In genomic region chr6:138817799-138818198, GRCh38 we compare ENCODE assay signal across 8 cellular contexts. TPM values are rescaled to one million over a fixed set of nuclear protein-coding genes. Genes with fewer than 3 reads are reported as not detected.
A peak's percentile ranks its signal among the peaks of the same experiment; 100 is the strongest.
DNase-seq lines count a peak whose midpoint lies in the region; ATAC-seq and TF ChIP-seq lines count a peak whose summit lies in the region.

No MANE protein-coding gene starts in this region.

- DNase-seq in AG20443 (ENCODE audit: low spot score): peak; percentile 72
- peak; percentile 39 for DNase-seq in HFF-Myc (ENCODE audit: extremely low read depth, low read depth)
- DNase-seq in Peyer's patch: peak in 2 of 3 donors; percentile 64 to 80
- DNase-seq in foreskin keratinocyte: peak; percentile 100
- DNase-seq in stomach: peak; percentile 90
- no peak for DNase-seq in SKM-1 (lab: John Stamatoyannopoulos, UW; ENCODE audit: unreplicated experiment)

- intact Hi-C loops in stomach (cut with DNase I; ENCODE audit: low total_unique reads): loop anchor here (5.0 to 10.0 kb wide), 2 partner anchors 170 to 547 kb away; partner anchors contain the start of gene REPS1

- TF ChIP-seq POLR2A in Peyer's patch (IDR thresholded peaks at IDR 0.05) (no peak), stomach (IDR thresholded peaks at IDR 0.05) (no peak), GM18505 (IDR thresholded peaks at IDR 0.05; ENCODE audit: borderline replicate concordance, extremely low read depth, insufficient read depth, insufficient read length) (no peak)

- H3K36me3 ChIP-seq in Peyer's patch (no peaks in the 10 kb centered on the region), stomach (no peaks in the 10 kb centered on the region)

- peak overlapping the region in 1 of 4 donors; percentile 53 for H3K27ac ChIP-seq in Peyer's patch
- peak overlapping the region; percentile 99 for H3K27ac ChIP-seq in foreskin keratinocyte
- peak overlapping the region; percentile 55 to 74 (median 60) for H3K27ac ChIP-seq in stomach

- no peak overlapping the region for H3K4me3 ChIP-seq in HFF-Myc (replicated peaks; ENCODE audit: low read depth, low read length)
- no peak overlapping the region for H3K4me3 ChIP-seq in Peyer's patch
- no peak overlapping the region for H3K4me3 ChIP-seq in stomach

- H3K9me3 ChIP-seq in Peyer's patch: no peaks in the 10 kb centered on the region
- no peaks in the 10 kb centered on the region for H3K9me3 ChIP-seq in stomach

- TF ChIP-seq CTCF in HFF-Myc (IDR thresholded peaks at IDR 0.05; ENCODE audit: low read depth, low read length, missing control alignments): no peak
- no peak for TF ChIP-seq CTCF in Peyer's patch (IDR thresholded peaks at IDR 0.05)
- peak; percentile 3 for TF ChIP-seq CTCF in foreskin keratinocyte (conservative IDR thresholded peaks at IDR 0.05)
- TF ChIP-seq CTCF in stomach (IDR thresholded peaks at IDR 0.05): no peak

- WGBS in stomach, 5 donors: 16 to 47% (median 28%) methylated on average over 4 of the region's 4 CpGs

- no peak for TF ChIP-seq EP300 in stomach (IDR thresholded peaks at IDR 0.05)

- ATAC-seq in foreskin keratinocyte: peak; percentile 96
- no peak for ATAC-seq in GM18505 (IDR thresholded peaks at IDR 0.05; ENCODE audit: unreplicated experiment)
- ATAC-seq in GM18858 (IDR thresholded peaks at IDR 0.05; ENCODE audit: unreplicated experiment): no peak

- H3K4me1 ChIP-seq in Peyer's patch (peaks cover 0 to 11% (median 0%) of the 10 kb centered on the region in 4 donors), foreskin keratinocyte (peaks cover 47% of the 10 kb centered on the region), stomach (peaks cover 0 to 9% (median 2%) of the 10 kb centered on the region in 4 donors)

- H3K27me3 ChIP-seq in Peyer's patch (no peaks in the 10 kb centered on the region), foreskin keratinocyte (no peaks in the 10 kb centered on the region), stomach (no peaks in the 10 kb centered on the region)

RNA-seq across cellular contexts. Expression of gene ECT2L, which starts 21.9 kb away (rescaled TPM):
- under 1 TPM in 1 of 4 donors, not detected in 3; 0.27 TPM for total RNA-seq in Peyer's patch
- not detected in 2 replicates for total RNA-seq in foreskin keratinocyte
- not detected in 2 replicates for polyA plus RNA-seq in foreskin keratinocyte
- under 1 TPM in 1 of 5 donors, not detected in 4; 0.18 TPM for total RNA-seq in stomach
- under 1 TPM in 1 of 3 donors, not detected in 2; 0.08 TPM for polyA plus RNA-seq in stomach

RNA-seq across cellular contexts. Expression of gene CCDC28A, which starts 44.2 kb away (rescaled TPM):
- total RNA-seq in Peyer's patch (10 to 100 TPM; 20.5 to 33.3 (median 24.3) TPM), foreskin keratinocyte (9.9 TPM in 2 replicates), stomach (10 to 100 TPM in 3 of 5 donors, 1 to 10 TPM in 1, under 1 TPM in 1; 0.58 to 39.3 (median 22.0) TPM)
- polyA plus RNA-seq in foreskin keratinocyte (9.9 and 10.6 TPM in 2 replicates), stomach (10 to 100 TPM; 29.5 to 51.9 (median 35.9) TPM)
